Comparison of ENCODE assay signal across 8 cellular contexts in the genomic region with DNA sequence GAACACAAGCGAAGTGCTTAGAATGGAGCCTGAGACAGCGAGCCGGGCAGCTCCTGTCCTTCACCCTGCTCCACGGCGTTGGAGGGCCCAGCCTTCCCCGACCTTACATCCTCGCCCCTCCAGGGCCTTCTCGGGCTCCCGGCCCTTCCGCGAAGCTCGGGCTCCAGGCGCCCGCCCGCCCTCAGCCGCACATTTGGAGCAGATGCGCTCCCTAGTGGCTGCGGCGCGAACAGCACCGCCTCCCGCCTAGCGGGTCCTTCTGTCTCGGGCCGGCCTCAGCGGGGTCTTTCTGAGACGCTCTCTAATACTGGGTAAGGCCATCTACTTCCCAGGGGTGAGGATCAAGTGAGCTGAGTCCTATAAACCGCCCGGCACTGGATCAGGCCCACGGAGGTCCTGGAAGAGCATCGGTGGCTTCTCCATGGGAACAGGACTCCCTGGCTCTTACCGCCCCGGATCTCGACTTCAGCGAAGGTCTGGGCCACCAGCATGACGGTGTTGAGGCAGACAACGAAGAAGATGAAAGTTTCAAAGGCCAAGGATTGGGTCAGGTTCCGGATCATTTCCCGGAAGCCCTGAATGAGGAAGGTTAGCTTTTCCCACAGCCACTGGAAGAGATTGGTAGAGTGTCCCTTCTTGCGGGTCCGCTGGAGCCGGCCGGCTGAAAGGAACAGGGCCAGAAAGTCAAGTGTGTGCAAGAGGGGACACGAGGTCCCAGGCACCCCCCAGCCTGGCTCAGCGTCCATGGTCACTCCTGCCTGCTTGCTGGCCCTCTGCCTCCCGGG. TPM values are rescaled to one million over a fixed set of nuclear protein-coding genes. Genes with fewer than 3 reads are reported as not detected.
DNase-seq lines count a peak whose midpoint lies in the region; ATAC-seq and TF ChIP-seq lines count a peak whose summit lies in the region.

No MANE protein-coding gene starts in this region.

- H3K27ac ChIP-seq in WERI-Rb-1 = no peak overlapping the region

- CTCF ChIA-PET in MCF 10A (lab: Yijun Ruan, JAX) = interaction anchor here (0.6 to 2.6 kb wide), 43 partner anchors 9 to 921 kb away, joined by 3 to 31 read pairs (median 4); a partner anchor contains a TSS

- TF ChIP-seq CTCF in WERI-Rb-1 (IDR thresholded peaks at IDR 0.05; ENCODE audit: low read depth, low read length) = peak; percentile 92
- TF ChIP-seq CTCF in MCF 10A (IDR thresholded peaks at IDR 0.05; ENCODE audit: unreplicated experiment) = peak; percentile 94

- H3K27me3 ChIP-seq in WERI-Rb-1 (ENCODE audit: insufficient read depth, low read depth, severe bottlenecking) = no peaks in the 10 kb centered on the region

- H3K4me1 Mint-ChIP-seq in MCF 10A (ENCODE audit: insufficient read depth, unreplicated experiment) = peaks cover 6% of the 10 kb centered on the region

- no peaks in the 10 kb centered on the region for H3K27me3 Mint-ChIP-seq in MCF 10A (ENCODE audit: insufficient read depth, unreplicated experiment)

- POLR2A ChIA-PET in MCF 10A (lab: Yijun Ruan, JAX) = interaction anchor here (0.6 to 2.6 kb wide), 6 partner anchors 10 to 70 kb away, joined by 3 to 20 read pairs (median 5); a partner anchor contains a TSS

- intact Hi-C loops in MCF 10A (cut with micrococcal nuclease) = loop anchor here (1.0 kb wide), 1 partner anchor 33 kb away; no protein-coding TSS in a partner anchor

- no peak overlapping the region for H3K27ac Mint-ChIP-seq in MCF 10A (ENCODE audit: low read depth, unreplicated experiment)

- no TSS peak for BruUV-seq in MCF 10A (replicated peaks; lab: Mats Ljungman, UMichigan)

- no peak for ATAC-seq in GM18909 (IDR thresholded peaks at IDR 0.05; ENCODE audit: poor library complexity, unreplicated experiment)

- H3K9me3 ChIP-seq in WERI-Rb-1 (ENCODE audit: severe bottlenecking) = no peaks in the 10 kb centered on the region

- H3K4me3 Mint-ChIP-seq in MCF 10A (ENCODE audit: unreplicated experiment) = peak overlapping the region; percentile 21

- peak overlapping the region; percentile 14 for H3K4me3 ChIP-seq in WERI-Rb-1 (ENCODE audit: low read depth, low read length)

- peaks cover 5% of the 10 kb centered on the region for H3K36me3 Mint-ChIP-seq in MCF 10A (ENCODE audit: insufficient read depth, unreplicated experiment)

- H3K36me3 ChIP-seq in WERI-Rb-1 = no peaks in the 10 kb centered on the region

- no peaks in the 10 kb centered on the region for H3K9me3 Mint-ChIP-seq in MCF 10A (ENCODE audit: unreplicated experiment)

- peak; percentile 64 to 82 (median 69) for DNase-seq in NCI-H1417 (lab: John Stamatoyannopoulos, UW)
- DNase-seq in NCI-H1417 treated with DMSO at 0.1 percent for 48 hours (lab: John Stamatoyannopoulos, UW) = no peak
- DNase-seq in NCI-H146 treated with DMSO at 0.1 percent for 48 hours (lab: John Stamatoyannopoulos, UW; ENCODE audit: unreplicated experiment) = peak; percentile 45
- DNase-seq in WERI-Rb-1 = peak; percentile 78
- peak; percentile 58 for DNase-seq in MCF 10A (ENCODE audit: unreplicated experiment)
- peak; percentile 64 for DNase-seq in inferior parietal cortex (ENCODE audit: extremely low spot score)
- peak; percentile 41 to 78 for DNase-seq in stimulated activated CD4-positive, alpha-beta T cell treated with anti-CD3 and anti-CD28 coated beads, Interleukin-1b, Interleukin-23, amount 100 ng/mL, for 1 hour (ENCODE audit: low read depth in 2 of 2)

RNA-seq across cellular contexts. Expression of a gene that starts 3.7 kb away (rescaled TPM):
- total RNA-seq in MCF 10A (2022) = 0.61 and 0.79 TPM in 2 replicates

RNA-seq across cellular contexts. Expression of a gene that starts 10.8 kb away (rescaled TPM):
- not detected in 2 replicates for total RNA-seq in MCF 10A (2022)

RNA-seq across cellular contexts. Expression of a gene that starts 20.3 kb away (rescaled TPM):
- total RNA-seq in MCF 10A (2022) = 154 and 198 TPM in 2 replicates

RNA-seq across cellular contexts. Expression of a gene that starts 20.6 kb away (rescaled TPM):
- total RNA-seq in MCF 10A (2022) = 21.7 and 33.5 TPM in 2 replicates

RNA-seq across cellular contexts. Expression of a gene that starts 26.4 kb away (rescaled TPM):
- total RNA-seq in MCF 10A (2022) = not detected in 2 replicates
